12 cellular contexts compared by ENCODE assay signal in the genomic region with DNA sequence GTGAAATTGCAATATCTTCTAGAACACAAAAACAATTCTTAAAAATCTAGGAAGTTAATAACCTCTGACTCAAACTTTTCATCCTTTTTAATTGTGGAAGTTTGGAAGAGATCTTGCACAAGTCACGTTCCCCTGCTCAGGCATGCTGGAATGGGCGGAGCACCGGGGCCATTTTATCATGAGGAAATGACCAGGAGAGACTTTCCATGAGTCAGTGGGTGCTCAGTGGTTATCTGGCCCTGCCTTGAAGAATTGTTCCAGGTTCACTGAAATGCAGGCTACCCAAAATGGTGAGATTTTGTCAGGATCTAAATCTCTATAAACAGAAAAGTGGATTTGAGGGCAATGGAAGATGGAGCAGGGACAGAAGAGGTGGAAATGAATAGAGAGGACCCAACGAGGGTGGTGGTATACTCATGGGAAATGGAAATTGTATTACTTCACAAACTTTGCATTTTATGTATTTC.
DNase-seq lines count a peak whose midpoint lies in the region; ATAC-seq and TF ChIP-seq lines count a peak whose summit lies in the region.
"Had no signal": no experiment of that assay in that cellular context is flagged by ENCODE, and none has a peak within 500 bp of the region (broad histone marks: within the 10 kb centered on the region; RNA-seq: fewer than 3 reads in every experiment).

No MANE protein-coding gene starts in this region.

- H3K4me1 Mint-ChIP-seq in activated T-cell treated with anti-CD3 and anti-CD28 coated beads, Interleukin-2, amount 50 U/mL, for 24 hours (ENCODE audit: low read depth), result peaks cover 83% of the 10 kb centered on the region
- H3K4me1 Mint-ChIP-seq in natural killer cell, result peaks cover 68 to 70% of the 10 kb centered on the region in 2 donors

- ATAC-seq in natural killer cell (no peak), GM21576 (IDR thresholded peaks at IDR 0.05; ENCODE audit: unreplicated experiment) (no peak)
- ATAC-seq: heart right ventricle had no signal

- peaks cover 3% of the 10 kb centered on the region for H3K36me3 Mint-ChIP-seq in activated T-cell treated with anti-CD3 and anti-CD28 coated beads, Interleukin-2, amount 50 U/mL, for 24 hours (ENCODE audit: low read depth)
- H3K36me3 Mint-ChIP-seq in natural killer cell, result peaks cover 1% of the 10 kb centered on the region

- peak overlapping the region; percentile 54 for H3K4me3 Mint-ChIP-seq in activated T-cell treated with anti-CD3 and anti-CD28 coated beads, Interleukin-2, amount 50 U/mL, for 24 hours
- H3K4me3 Mint-ChIP-seq in natural killer cell, result peak overlapping the region; percentile 1

- TF ChIP-seq CTCF in natural killer cell (IDR thresholded peaks at IDR 0.05), result no peak

- no peak for DNase-seq in activated T-cell treated with anti-CD3 and anti-CD28 coated beads, Interleukin-2, amount 50 U/mL, for 24 hours
- DNase-seq in activated T-cell treated with anti-CD3 and anti-CD28 coated beads, Interleukin-2, amount 50 U/mL, for 48 hours, result no peak
- DNase-seq in RKO (ENCODE audit: low spot score) (peak; percentile 2), dermis blood vessel endothelial cell (peak; percentile 26), natural killer cell (no peak), NCI-H146 treated with DMSO at 0.1 percent for 48 hours (lab: John Stamatoyannopoulos, UW; ENCODE audit: unreplicated experiment) (no peak), D341Med (ENCODE audit: low spot score) (no peak)
- DNase-seq: activated CD4-positive, alpha-beta T cell treated with anti-CD3 and anti-CD28 coated beads for 1 hour; DND-41; Kasumi-1 had no signal

- intact Hi-C loops in natural killer cell (cut with micrococcal nuclease), result no loop called here

- peak overlapping the region; percentile 92 for H3K27ac Mint-ChIP-seq in activated T-cell treated with anti-CD3 and anti-CD28 coated beads, Interleukin-2, amount 50 U/mL, for 24 hours
- peak overlapping the region; percentile 50 to 84 for H3K27ac Mint-ChIP-seq in natural killer cell

- H3K27me3 Mint-ChIP-seq in activated T-cell treated with anti-CD3 and anti-CD28 coated beads, Interleukin-2, amount 50 U/mL, for 24 hours, result no peaks in the 10 kb centered on the region
- H3K27me3 Mint-ChIP-seq in natural killer cell (ENCODE audit: low read depth in 2 of 2), result no peaks in the 10 kb centered on the region

- H3K9me3 Mint-ChIP-seq in activated T-cell treated with anti-CD3 and anti-CD28 coated beads, Interleukin-2, amount 50 U/mL, for 24 hours, result no peaks in the 10 kb centered on the region
- H3K9me3 Mint-ChIP-seq in natural killer cell, result no peaks in the 10 kb centered on the region

Comparison
In these comparisons a context has a peak if more than half of its experiments do, and no peak if none do; other contexts are left out.
1. DNase-seq: peak in RKO (single experiment) and dermis blood vessel endothelial cell (single experiment); none in activated T-cell treated with anti-CD3 and anti-CD28 coated beads, Interleukin-2, amount 50 U/mL, for 24 hours (single experiment), activated T-cell treated with anti-CD3 and anti-CD28 coated beads, Interleukin-2, amount 50 U/mL, for 48 hours (0 of 2), natural killer cell (single experiment), NCI-H146 treated with DMSO at 0.1 percent for 48 hours (single experiment) and D341Med (single experiment).